1 cellular context compared by ENCODE assay signal in genomic region chr19:53865918-53866696, GRCh38.
A peak's percentile ranks its signal among the peaks of the same experiment; 100 is the strongest.
TF ChIP-seq lines count a peak whose summit lies in the region.

No MANE protein-coding gene starts in this region.

TF ChIP-seq in HepG2, 621 proteins besides CTCF, POLR2A, EP300 and RAD21 (continued from another document and continues in another):
- TF ChIP-seq, protein P1, sequence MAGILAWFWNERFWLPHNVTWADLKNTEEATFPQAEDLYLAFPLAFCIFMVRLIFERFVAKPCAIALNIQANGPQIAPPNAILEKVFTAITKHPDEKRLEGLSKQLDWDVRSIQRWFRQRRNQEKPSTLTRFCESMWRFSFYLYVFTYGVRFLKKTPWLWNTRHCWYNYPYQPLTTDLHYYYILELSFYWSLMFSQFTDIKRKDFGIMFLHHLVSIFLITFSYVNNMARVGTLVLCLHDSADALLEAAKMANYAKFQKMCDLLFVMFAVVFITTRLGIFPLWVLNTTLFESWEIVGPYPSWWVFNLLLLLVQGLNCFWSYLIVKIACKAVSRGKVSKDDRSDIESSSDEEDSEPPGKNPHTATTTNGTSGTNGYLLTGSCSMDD (CRISPR knock-in tag; IDR thresholded peaks at IDR 0.05) = no peak; the same call in 1 of the 2 replicates
- peak; percentile 85; the same call in 1 of the 2 replicates for TF ChIP-seq AHR (CRISPR knock-in tag; IDR thresholded peaks at IDR 0.05)
- TF ChIP-seq ZNF484 (CRISPR knock-in tag; IDR thresholded peaks at IDR 0.05; ENCODE audit: borderline replicate concordance, low read depth) = no peak
- no peak for TF ChIP-seq ZNF841 (CRISPR knock-in tag; IDR thresholded peaks at IDR 0.05; ENCODE audit: borderline replicate concordance)
- no peak for TF ChIP-seq SIN3B (IDR thresholded peaks at IDR 0.05; ENCODE audit: low read length)
- no peak; the same call in 1 of the 2 replicates for TF ChIP-seq ZNF558 (CRISPR knock-in tag; IDR thresholded peaks at IDR 0.05; ENCODE audit: borderline replicate concordance)
- TF ChIP-seq IRF9 (CRISPR knock-in tag; IDR thresholded peaks at IDR 0.05; ENCODE audit: borderline replicate concordance) = peak; percentile 93; the same call in 1 of the 2 replicates
- TF ChIP-seq HNF4G (IDR thresholded peaks at IDR 0.05; ENCODE audit: borderline replicate concordance, low read depth, low read length) = no peak
- no peak for TF ChIP-seq HNF4G (CRISPR knock-in tag; IDR thresholded peaks at IDR 0.05; ENCODE audit: borderline replicate concordance, low read depth)
- TF ChIP-seq ZNF776 (CRISPR knock-in tag; IDR thresholded peaks at IDR 0.05) = no peak
- TF ChIP-seq SUZ12 (IDR thresholded peaks at IDR 0.05; ENCODE audit: low read depth, low read length) = no peak
- peak; percentile 83 for TF ChIP-seq ZNF768 (CRISPR knock-in tag; IDR thresholded peaks at IDR 0.05)
- no peak for TF ChIP-seq ZNF263 (CRISPR knock-in tag; IDR thresholded peaks at IDR 0.05)
- peak; percentile 75 for TF ChIP-seq POLR2AphosphoS5 (IDR thresholded peaks at IDR 0.05; ENCODE audit: low read depth, low read length)
- TF ChIP-seq, protein P2, sequence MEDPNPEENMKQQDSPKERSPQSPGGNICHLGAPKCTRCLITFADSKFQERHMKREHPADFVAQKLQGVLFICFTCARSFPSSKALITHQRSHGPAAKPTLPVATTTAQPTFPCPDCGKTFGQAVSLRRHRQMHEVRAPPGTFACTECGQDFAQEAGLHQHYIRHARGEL (CRISPR knock-in tag; IDR thresholded peaks at IDR 0.05) = no peak
- TF ChIP-seq HOMEZ (CRISPR knock-in tag; IDR thresholded peaks at IDR 0.05; ENCODE audit: low read depth) = no peak
- no peak for TF ChIP-seq ZNF513 (CRISPR knock-in tag; conservative IDR thresholded peaks at IDR 0.05)
- TF ChIP-seq ZMYM4 (CRISPR knock-in tag; IDR thresholded peaks at IDR 0.05) = peak; percentile 23; the same call in 1 of the 2 replicates
- no peak for TF ChIP-seq NR2F6 (IDR thresholded peaks at IDR 0.05)
- no peak for TF ChIP-seq NR2F6 (CRISPR knock-in tag; IDR thresholded peaks at IDR 0.05)
- TF ChIP-seq ZNF331 (CRISPR knock-in tag; IDR thresholded peaks at IDR 0.05) = 0 out of 2 replicates have a peak, but pooled peaks have one; percentile 48
- TF ChIP-seq ZNF460 (CRISPR knock-in tag; IDR thresholded peaks at IDR 0.05; ENCODE audit: borderline replicate concordance) = no peak
- no peak for TF ChIP-seq HMG20A (CRISPR knock-in tag; IDR thresholded peaks at IDR 0.05; ENCODE audit: borderline replicate concordance)
- TF ChIP-seq ZNF678 (CRISPR knock-in tag; IDR thresholded peaks at IDR 0.05) = peak; percentile 61; the same call in 1 of the 2 replicates
- TF ChIP-seq, protein P3, sequence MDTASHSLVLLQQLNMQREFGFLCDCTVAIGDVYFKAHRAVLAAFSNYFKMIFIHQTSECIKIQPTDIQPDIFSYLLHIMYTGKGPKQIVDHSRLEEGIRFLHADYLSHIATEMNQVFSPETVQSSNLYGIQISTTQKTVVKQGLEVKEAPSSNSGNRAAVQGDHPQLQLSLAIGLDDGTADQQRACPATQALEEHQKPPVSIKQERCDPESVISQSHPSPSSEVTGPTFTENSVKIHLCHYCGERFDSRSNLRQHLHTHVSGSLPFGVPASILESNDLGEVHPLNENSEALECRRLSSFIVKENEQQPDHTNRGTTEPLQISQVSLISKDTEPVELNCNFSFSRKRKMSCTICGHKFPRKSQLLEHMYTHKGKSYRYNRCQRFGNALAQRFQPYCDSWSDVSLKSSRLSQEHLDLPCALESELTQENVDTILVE (CRISPR knock-in tag; IDR thresholded peaks at IDR 0.05) = no peak
- peak; percentile 67 for TF ChIP-seq ZSCAN25 (CRISPR knock-in tag; IDR thresholded peaks at IDR 0.05)
- no peak for TF ChIP-seq ZNF260 (CRISPR knock-in tag; IDR thresholded peaks at IDR 0.05; ENCODE audit: borderline replicate concordance, low read depth)
- TF ChIP-seq GTF3A (CRISPR knock-in tag; conservative IDR thresholded peaks at IDR 0.05) = no peak
- TF ChIP-seq, protein P4, sequence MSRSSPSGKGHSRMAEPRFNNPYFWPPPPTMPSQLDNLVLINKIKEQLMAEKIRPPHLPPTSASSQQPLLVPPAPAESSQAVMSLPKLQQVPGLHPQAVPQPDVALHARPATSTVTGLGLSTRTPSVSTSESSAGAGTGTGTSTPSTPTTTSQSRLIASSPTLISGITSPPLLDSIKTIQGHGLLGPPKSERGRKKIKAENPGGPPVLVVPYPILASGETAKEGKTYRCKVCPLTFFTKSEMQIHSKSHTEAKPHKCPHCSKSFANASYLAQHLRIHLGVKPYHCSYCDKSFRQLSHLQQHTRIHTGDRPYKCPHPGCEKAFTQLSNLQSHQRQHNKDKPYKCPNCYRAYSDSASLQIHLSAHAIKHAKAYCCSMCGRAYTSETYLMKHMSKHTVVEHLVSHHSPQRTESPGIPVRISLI (CRISPR knock-in tag; IDR thresholded peaks at IDR 0.05; ENCODE audit: borderline replicate concordance) = no peak
- TF ChIP-seq ZNF644 (CRISPR knock-in tag; IDR thresholded peaks at IDR 0.05; ENCODE audit: low read depth) = no peak
- TF ChIP-seq, protein P5, sequence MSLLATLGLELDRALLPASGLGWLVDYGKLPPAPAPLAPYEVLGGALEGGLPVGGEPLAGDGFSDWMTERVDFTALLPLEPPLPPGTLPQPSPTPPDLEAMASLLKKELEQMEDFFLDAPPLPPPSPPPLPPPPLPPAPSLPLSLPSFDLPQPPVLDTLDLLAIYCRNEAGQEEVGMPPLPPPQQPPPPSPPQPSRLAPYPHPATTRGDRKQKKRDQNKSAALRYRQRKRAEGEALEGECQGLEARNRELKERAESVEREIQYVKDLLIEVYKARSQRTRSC (CRISPR knock-in tag; IDR thresholded peaks at IDR 0.05; ENCODE audit: low read depth) = no peak
- no peak for TF ChIP-seq ZNF780A (CRISPR knock-in tag; IDR thresholded peaks at IDR 0.05)
- no peak for TF ChIP-seq FOXP1 (IDR thresholded peaks at IDR 0.05)
- no peak for TF ChIP-seq FOXP1 (CRISPR knock-in tag; IDR thresholded peaks at IDR 0.05)
- peak; percentile 75 for TF ChIP-seq ARID4A (CRISPR knock-in tag; IDR thresholded peaks at IDR 0.05; ENCODE audit: borderline replicate concordance)
- peak; percentile 86 for TF ChIP-seq POLR2G (IDR thresholded peaks at IDR 0.05; ENCODE audit: low read depth, low read length)
- TF ChIP-seq ZBTB21 (CRISPR knock-in tag; IDR thresholded peaks at IDR 0.05) = no peak
- TF ChIP-seq CEBPB (IDR thresholded peaks at IDR 0.05; ENCODE audit: borderline replicate concordance, low read depth, low read length) = no peak
- TF ChIP-seq SNAPC2 (CRISPR knock-in tag; IDR thresholded peaks at IDR 0.05) = 0 out of 2 replicates have a peak, but pooled peaks have one; percentile 4
- TF ChIP-seq MTERF4 (CRISPR knock-in tag; IDR thresholded peaks at IDR 0.05) = no peak
- no peak for TF ChIP-seq ZNF382 (CRISPR knock-in tag; IDR thresholded peaks at IDR 0.05; ENCODE audit: borderline replicate concordance)
- peak; percentile 39; the same call in 1 of the 2 replicates for TF ChIP-seq THAP11 (CRISPR knock-in tag; IDR thresholded peaks at IDR 0.05)
- TF ChIP-seq ZKSCAN8 (CRISPR knock-in tag; IDR thresholded peaks at IDR 0.05; ENCODE audit: borderline replicate concordance) = no peak
- TF ChIP-seq, protein P6, sequence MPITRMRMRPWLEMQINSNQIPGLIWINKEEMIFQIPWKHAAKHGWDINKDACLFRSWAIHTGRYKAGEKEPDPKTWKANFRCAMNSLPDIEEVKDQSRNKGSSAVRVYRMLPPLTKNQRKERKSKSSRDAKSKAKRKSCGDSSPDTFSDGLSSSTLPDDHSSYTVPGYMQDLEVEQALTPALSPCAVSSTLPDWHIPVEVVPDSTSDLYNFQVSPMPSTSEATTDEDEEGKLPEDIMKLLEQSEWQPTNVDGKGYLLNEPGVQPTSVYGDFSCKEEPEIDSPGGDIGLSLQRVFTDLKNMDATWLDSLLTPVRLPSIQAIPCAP (CRISPR knock-in tag; IDR thresholded peaks at IDR 0.05; ENCODE audit: low read depth) = no peak
- TF ChIP-seq KMT2B (CRISPR knock-in tag; IDR thresholded peaks at IDR 0.05) = no peak
- no peak for TF ChIP-seq ZNF616 (CRISPR knock-in tag; IDR thresholded peaks at IDR 0.05; ENCODE audit: low read depth)
- TF ChIP-seq ZNF766 (CRISPR knock-in tag; IDR thresholded peaks at IDR 0.05; ENCODE audit: borderline replicate concordance) = peak; percentile 24; the same call in 1 of the 2 replicates
- TF ChIP-seq IKZF4 (CRISPR knock-in tag; IDR thresholded peaks at IDR 0.05; ENCODE audit: borderline replicate concordance, low read depth, not compliant biosample characterization) = no peak
- no peak for TF ChIP-seq BRCA1 (CRISPR knock-in tag; IDR thresholded peaks at IDR 0.05)
- no peak for TF ChIP-seq PHF5A (CRISPR knock-in tag; IDR thresholded peaks at IDR 0.05; ENCODE audit: low read depth, unreplicated experiment)
- no peak for TF ChIP-seq SSRP1 (CRISPR knock-in tag; IDR thresholded peaks at IDR 0.05)
- no peak for TF ChIP-seq KAT2B (IDR thresholded peaks at IDR 0.05; ENCODE audit: borderline replicate concordance, low read depth, low read length)
- TF ChIP-seq ZNF546 (CRISPR knock-in tag; conservative IDR thresholded peaks at IDR 0.05) = peak; percentile 69; the same call in 1 of the 2 replicates
- peak; percentile 12; the same call in 1 of the 2 replicates for TF ChIP-seq FOXA3 (CRISPR knock-in tag; IDR thresholded peaks at IDR 0.05)
- 0 out of 2 replicates have a peak, but pooled peaks have one; percentile 4 for TF ChIP-seq REL (CRISPR knock-in tag; conservative IDR thresholded peaks at IDR 0.05)
- TF ChIP-seq, protein P7, sequence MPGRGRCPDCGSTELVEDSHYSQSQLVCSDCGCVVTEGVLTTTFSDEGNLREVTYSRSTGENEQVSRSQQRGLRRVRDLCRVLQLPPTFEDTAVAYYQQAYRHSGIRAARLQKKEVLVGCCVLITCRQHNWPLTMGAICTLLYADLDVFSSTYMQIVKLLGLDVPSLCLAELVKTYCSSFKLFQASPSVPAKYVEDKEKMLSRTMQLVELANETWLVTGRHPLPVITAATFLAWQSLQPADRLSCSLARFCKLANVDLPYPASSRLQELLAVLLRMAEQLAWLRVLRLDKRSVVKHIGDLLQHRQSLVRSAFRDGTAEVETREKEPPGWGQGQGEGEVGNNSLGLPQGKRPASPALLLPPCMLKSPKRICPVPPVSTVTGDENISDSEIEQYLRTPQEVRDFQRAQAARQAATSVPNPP (CRISPR knock-in tag; IDR thresholded peaks at IDR 0.05) = no peak
